7 cellular contexts compared by ENCODE assay signal in genomic region chr17:9240659-9241370, GRCh38.
DNase-seq lines count a peak whose midpoint lies in the region; ATAC-seq, FAIRE-seq and TF ChIP-seq lines count a peak whose summit lies in the region.

No MANE protein-coding gene starts in this region.

- no peak overlapping the region for H2AFZ ChIP-seq in GM12878 (ENCODE audit: control insufficient read depth, low read depth, low read length)

- no peak for TF ChIP-seq POLR2A in GM12878 (IDR thresholded peaks at IDR 0.05; ENCODE audit: low read depth, low read length)

- H3K27me3 ChIP-seq in GM12878 (replicated peaks in 1 of 2; ENCODE audit: control insufficient read depth in 2 of 2, insufficient read depth in 2 of 2, low read length in 1 of 2) (no peaks in the 10 kb centered on the region), skeletal muscle tissue (ENCODE audit: control insufficient read depth in 3 of 3, insufficient read depth in 3 of 3, low read length in 3 of 3) (no peaks in the 10 kb centered on the region), BE2C (no peaks in the 10 kb centered on the region)

- in situ Hi-C loops in GM12878 (cut with MboI): no loop called here

- H3K4me1 ChIP-seq in GM12878 (ENCODE audit: control insufficient read depth, insufficient read depth, low read length) (peaks cover 8% of the 10 kb centered on the region; the same call in 1 of the 2 replicates), skeletal muscle tissue (ENCODE audit: control insufficient read depth in 3 of 3, insufficient read depth in 3 of 3, low read length in 3 of 3) (peaks cover 29 to 46% (median 35%) of the 10 kb centered on the region in 3 donors), BE2C (no peaks in the 10 kb centered on the region)

- SMC1A ChIA-PET in GM12878 (lab: Charles Lee; ENCODE audit: uncharacterized antibody, unreplicated experiment): no interaction called here

- no peaks in the 10 kb centered on the region for H3K79me2 ChIP-seq in GM12878 (ENCODE audit: control insufficient read depth, insufficient read depth, low read length)

- WGBS in GM12878 (ENCODE audit: insufficient coverage, insufficient replicate concordance, low lambda C conversion rate, missing lambda C conversion rate): 73% methylated on average over 17 of the region's 17 CpGs

- no peaks in the 10 kb centered on the region for H3K36me3 ChIP-seq in GM12878 (ENCODE audit: control insufficient read depth in 2 of 2, insufficient read depth in 2 of 2, low read length in 1 of 2)
- H3K36me3 ChIP-seq in skeletal muscle tissue (ENCODE audit: control insufficient read depth in 3 of 3, insufficient read depth in 3 of 3, low read length in 3 of 3): no peaks in the 10 kb centered on the region
- H3K36me3 ChIP-seq in BE2C: no peaks in the 10 kb centered on the region

- no peak for TF ChIP-seq EP300 in GM12878 (IDR thresholded peaks at IDR 0.05; ENCODE audit: borderline replicate concordance in 1 of 2, control insufficient read depth in 1 of 2, low read depth in 2 of 2, low read length in 2 of 2)

- no peak overlapping the region for H3K9ac ChIP-seq in GM12878 (ENCODE audit: control insufficient read depth, insufficient read depth, low read length)
- peak overlapping the region; percentile 80 to 94 (median 93) for H3K9ac ChIP-seq in skeletal muscle tissue (ENCODE audit: low read depth in 1 of 3, low read length in 3 of 3)

- FAIRE-seq in GM12878 (lab: Jason Lieb, UNC): no peak

- POLR2A ChIA-PET in GM12878 (lab: Charles Lee): no interaction called here

- CTCF ChIA-PET in GM12878 (lab: Yijun Ruan, JAX): interaction anchor here (0.6 kb wide), 1 partner anchor 49 kb away, joined by 3 read pairs; no protein-coding TSS in a partner anchor

- H3K4me2 ChIP-seq in GM12878 (ENCODE audit: control insufficient read depth, insufficient read depth): peak overlapping the region; percentile 77

- no peaks in the 10 kb centered on the region for H3K9me3 ChIP-seq in GM12878 (replicated peaks; ENCODE audit: control insufficient read depth, insufficient read depth, low read length)
- no peaks in the 10 kb centered on the region for H3K9me3 ChIP-seq in skeletal muscle tissue (ENCODE audit: control insufficient read depth in 3 of 3, low read length in 3 of 3)
- no peaks in the 10 kb centered on the region for H3K9me3 ChIP-seq in BE2C

- intact Hi-C loops in GM12878 (cut with micrococcal nuclease; ENCODE audit: unreplicated experiment): no loop called here

- TF ChIP-seq RAD21 in GM12878 (IDR thresholded peaks at IDR 0.05; ENCODE audit: insufficient read depth, low read depth, low read length): no peak

- ATAC-seq in GM12878 (no peak), HG03159 (IDR thresholded peaks at IDR 0.05; ENCODE audit: unreplicated experiment) (no peak)

- H4K20me1 ChIP-seq in GM12878 (ENCODE audit: control insufficient read depth, insufficient read depth): no peaks in the 10 kb centered on the region

- H3K27ac ChIP-seq in GM12878 (ENCODE audit: control insufficient read depth, insufficient read depth) (no peak overlapping the region), skeletal muscle tissue (ENCODE audit: low read depth, low read length) (peak overlapping the region; percentile 99)

- RAD21 ChIA-PET in GM12878 (lab: Charles Lee; ENCODE audit: unreplicated experiment): interaction anchor here (0.6 kb wide), 1 partner anchor 113 kb away, joined by 5 read pairs; no protein-coding TSS in a partner anchor

- no TSS peak for BruUV-seq in GM12878 (replicated peaks; lab: Mats Ljungman, UMichigan)

- TF ChIP-seq CTCF in GM12878 (IDR thresholded peaks at IDR 0.05 in 2 of 3, conservative IDR thresholded peaks at IDR 0.05 in 1 of 3; ENCODE audit: control insufficient read depth in 2 of 3, extremely low read depth in 1 of 3, insufficient read depth in 1 of 3, low read depth in 3 of 3, low read length in 3 of 3) (no peak), BE2C (IDR thresholded peaks at IDR 0.05; ENCODE audit: low read depth, low read length) (no peak)

- H3K4me3 ChIP-seq in GM12878 (no peak overlapping the region), skeletal muscle tissue (ENCODE audit: low read length in 3 of 3) (peak overlapping the region; percentile 54 to 79 (median 69)), BE2C (ENCODE audit: low read depth, low read length) (no peak overlapping the region)

- DNase-seq in HuH-7 (ENCODE audit: low spot score): peak; percentile 50
- DNase-seq in GM12878 (ENCODE audit: low read depth, low spot score): no peak
- DNase-seq in iPS-NIHi11 (ENCODE audit: low spot score): peak; percentile 64
- DNase-seq in BE2C: no peak
- no peak for DNase-seq in DMS 273 (lab: John Stamatoyannopoulos, UW; ENCODE audit: unreplicated experiment)

TF ChIP-seq in GM12878, 131 proteins besides CTCF, POLR2A, EP300 and RAD21:
- TF ChIP-seq IRF5 (IDR thresholded peaks at IDR 0.05; ENCODE audit: borderline replicate concordance) (no peak), CBFB (IDR thresholded peaks at IDR 0.05; ENCODE audit: low read depth) (no peak), RAD51 (IDR thresholded peaks at IDR 0.05) (no peak), MXI1 (IDR thresholded peaks at IDR 0.05; ENCODE audit: low read depth, low read length) (no peak), SPI1 (IDR thresholded peaks at IDR 0.05; ENCODE audit: borderline replicate concordance, insufficient read depth, low read depth, low read length) (no peak), ESRRA (IDR thresholded peaks at IDR 0.05; ENCODE audit: low read length) (no peak), USF1 (IDR thresholded peaks at IDR 0.05; ENCODE audit: borderline replicate concordance, extremely low read length, insufficient read depth, low read depth, low read length) (no peak), IRF3 (IDR thresholded peaks at IDR 0.05) (no peak), ELK1 (IDR thresholded peaks at IDR 0.05; ENCODE audit: low read depth, low read length) (no peak), PBX3 (IDR thresholded peaks at IDR 0.05; ENCODE audit: insufficient replicate concordance, low read depth, low read length) (no peak), MEF2A (IDR thresholded peaks at IDR 0.05; ENCODE audit: insufficient read depth, low read depth, low read length) (no peak), MTA3 (IDR thresholded peaks at IDR 0.05; ENCODE audit: borderline replicate concordance, low read length) (no peak), LARP7 (IDR thresholded peaks at IDR 0.05) (no peak), ATF3 (IDR thresholded peaks at IDR 0.05; ENCODE audit: borderline replicate concordance, extremely low read depth, low read depth, low read length) (no peak), BACH1 (IDR thresholded peaks at IDR 0.05; ENCODE audit: borderline replicate concordance) (no peak), NFIC (IDR thresholded peaks at IDR 0.05; ENCODE audit: low read depth, low read length) (no peak), GATAD2B (conservative IDR thresholded peaks at IDR 0.05; ENCODE audit: low read depth) (no peak)

Comparison
In these comparisons a context has a peak if more than half of its experiments do, and no peak if none do; other contexts are left out.
1. DNase-seq: peak in HuH-7 (single experiment) and iPS-NIHi11 (single experiment); none in GM12878 (single experiment), BE2C (single experiment) and DMS 273 (single experiment).
2. H3K4me3 ChIP-seq: peak in skeletal muscle tissue (3 of 3); none in GM12878 (single experiment) and BE2C (single experiment).